ENCODE assay signal across 8 cellular contexts in the genomic region with DNA sequence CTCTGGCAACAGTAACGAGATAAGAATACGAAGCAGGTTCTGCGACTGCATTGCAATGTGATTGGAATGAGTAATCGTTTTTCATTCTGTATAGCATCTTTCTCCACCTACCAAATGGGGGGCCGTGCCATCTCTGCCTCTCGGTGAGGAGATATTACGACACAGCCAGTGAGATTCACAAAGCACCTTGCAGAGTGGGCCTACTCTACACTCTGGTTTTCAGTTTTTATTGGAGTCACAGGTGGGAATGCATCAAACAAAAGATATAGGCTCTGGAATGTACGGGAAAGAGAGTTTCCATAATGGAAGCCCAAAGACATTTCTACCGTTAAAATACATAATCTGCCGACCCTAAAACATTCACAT. TPM values are rescaled to one million over a fixed set of nuclear protein-coding genes. Genes with fewer than 3 reads are reported as not detected.
DNase-seq lines count a peak whose midpoint lies in the region; ATAC-seq and TF ChIP-seq lines count a peak whose summit lies in the region.

No MANE protein-coding gene starts in this region.

- peaks cover 0 to 1% (median 0%) of the 10 kb centered on the region in 9 donors for H3K9me3 Mint-ChIP-seq in naive thymus-derived CD8-positive, alpha-beta T cell

- H3K79me2 ChIP-seq in GM23248 (ENCODE audit: insufficient read depth) = peaks cover 44% of the 10 kb centered on the region

- intact Hi-C loops in dorsolateral prefrontal cortex (cut with DNase I) = loop anchor here (1.0 to 5.0 kb wide), 3 partner anchors 10 to 81 kb away; a partner anchor contains a TSS

- peaks cover 22% of the 10 kb centered on the region; the same call in 1 of the 2 replicates for H3K4me1 ChIP-seq in GM23248 (ENCODE audit: insufficient read depth)

- WGBS in GM23248 (ENCODE audit: low coverage in 1 of 2, low lambda C conversion rate in 2 of 2, missing lambda C conversion rate in 2 of 2), 2 experiments = 22 to 26% methylated on average over 10 of the region's 10 CpGs

- POLR2A ChIA-PET in AG04450 (lab: Yijun Ruan, JAX) = interaction anchor here (1.0 to 3.4 kb wide), 5 partner anchors 9 to 840 kb away, joined by 3 to 38 read pairs (median 4); a partner anchor contains a TSS
- POLR2A ChIA-PET in naive thymus-derived CD8-positive, alpha-beta T cell (lab: Charles Lee) = interaction anchor here (0.6 to 2.6 kb wide), 4 partner anchors 9 to 800 kb away, joined by 3 to 38 read pairs (median 5); a partner anchor contains a TSS

- peaks cover 18 to 27% (median 25%) of the 10 kb centered on the region in 4 donors for H3K4me1 Mint-ChIP-seq in naive thymus-derived CD8-positive, alpha-beta T cell

- peak overlapping the region; percentile 52 for H3K27ac ChIP-seq in AG04450 (ENCODE audit: low read depth, low read length)
- peak overlapping the region; percentile 28 for H3K27ac ChIP-seq in GM23248
- H3K27ac ChIP-seq in dorsolateral prefrontal cortex = peak overlapping the region; percentile 28 to 99 (median 96)

- H2AFZ ChIP-seq in GM23248 = peak overlapping the region; percentile 94

- H3K4me2 ChIP-seq in GM23248 (ENCODE audit: unreplicated experiment) = peak overlapping the region; percentile 82

- CTCF ChIA-PET in AG04450 (lab: Charles Lee) = interaction anchor here (0.6 to 2.3 kb wide), 4 partner anchors 11 to 57 kb away, joined by 3 to 10 read pairs (median 7); no protein-coding TSS in a partner anchor

- H3K9me3 ChIP-seq in AG04450 (ENCODE audit: control insufficient read depth, insufficient read depth, low read length) (no peaks in the 10 kb centered on the region), GM23248 (ENCODE audit: low read depth) (no peaks in the 10 kb centered on the region)

- no peaks in the 10 kb centered on the region for H4K20me1 ChIP-seq in GM23248 (ENCODE audit: insufficient read depth)

- in situ Hi-C loops in GM23248 (cut with MboI) = no loop called here

- no peak for ATAC-seq in naive thymus-derived CD8-positive, alpha-beta T cell
- no peak for ATAC-seq in GM18861 (IDR thresholded peaks at IDR 0.05; ENCODE audit: unreplicated experiment)

- peak overlapping the region; percentile 43; the same call in 1 of the 2 replicates for H3K9ac ChIP-seq in GM23248

- H3K4me3 Mint-ChIP-seq in naive thymus-derived CD8-positive, alpha-beta T cell = peak overlapping the region; percentile 89 to 97 (median 92)

- H3K27me3 ChIP-seq in AG04450 (ENCODE audit: control insufficient read depth, insufficient read depth, low read length) = no peaks in the 10 kb centered on the region
- H3K27me3 ChIP-seq in GM23248 (replicated peaks; ENCODE audit: insufficient read depth) = no peaks in the 10 kb centered on the region
- H3K27me3 ChIP-seq in dorsolateral prefrontal cortex = no peaks in the 10 kb centered on the region

- H3K4me3 ChIP-seq in AG04450 (ENCODE audit: low read depth, low read length) (peak overlapping the region; percentile 50), GM23248 (peak overlapping the region; percentile 83), dorsolateral prefrontal cortex (peak overlapping the region; percentile 62 to 99 (median 90))

- DNase-seq in AG04450 (ENCODE audit: low read depth, low spot score) (no peak), GM23248 (peak; percentile 30), SK-N-DZ (ENCODE audit: low spot score) (peak; percentile 77), dorsolateral prefrontal cortex (peak in 9 of 10 donors; percentile 42 to 78 (median 55)), NCI-H1105 treated with DMSO at 0.1 percent for 48 hours (lab: John Stamatoyannopoulos, UW) (no peak), pons (ENCODE audit: low spot score) (no peak)
- DNase-seq in naive thymus-derived CD8-positive, alpha-beta T cell = no peak

- no peak for TF ChIP-seq CTCF in AG04450 (IDR thresholded peaks at IDR 0.05; ENCODE audit: low read depth, low read length)
- TF ChIP-seq CTCF in dorsolateral prefrontal cortex (IDR thresholded peaks at IDR 0.05 in 54 of 56, conservative IDR thresholded peaks at IDR 0.05 in 2 of 56; ENCODE audit: low read depth in 1 of 56, partially characterized antibody in 56 of 56) = no peak

- H3K27me3 Mint-ChIP-seq in naive thymus-derived CD8-positive, alpha-beta T cell = no peaks in the 10 kb centered on the region

- peaks cover 21% of the 10 kb centered on the region for H3F3A ChIP-seq in GM23248 (ENCODE audit: insufficient read depth)

- H3K36me3 ChIP-seq in GM23248 (ENCODE audit: low read depth) = no peaks in the 10 kb centered on the region

- H3K9me2 ChIP-seq in GM23248 (ENCODE audit: insufficient read depth) = no peaks in the 10 kb centered on the region

- no peaks in the 10 kb centered on the region for H3K36me3 Mint-ChIP-seq in naive thymus-derived CD8-positive, alpha-beta T cell

- H3K27ac Mint-ChIP-seq in naive thymus-derived CD8-positive, alpha-beta T cell = peak overlapping the region; percentile 59 to 96 (median 88)

RNA-seq across cellular contexts. Expression of a gene that starts 0.5 kb away (rescaled TPM):
- polyA plus RNA-seq in AG04450 (2011; rRNA removed) = 161 and 213 TPM in 2 replicates
- 109 and 147 TPM in 2 replicates for polyA minus RNA-seq in AG04450 (2011; rRNA and poly(A)+ RNA removed)
- total RNA-seq in GM23248 (2014; rRNA removed; shearing (Covaris generic)) = 66.9 and 113 TPM in 2 replicates
- polyA plus RNA-seq in GM23248 (2016; fragmentation: Nextera tagmentation; extraction: Ambion mirVana) = 123 and 127 TPM in 2 replicates
- 133 and 135 TPM in 2 replicates for polyA plus RNA-seq in SK-N-DZ (2014; cell fraction: cytosol; rRNA removed)
- 56.7 and 67.1 TPM in 2 replicates for polyA plus RNA-seq in SK-N-DZ (2014; cell fraction: nucleus; rRNA removed)
- 1,000 to 10,000 TPM in 4 of 120 experiments, 100 to 1,000 TPM in 116; 243 to 1,054 (median 793) TPM for total RNA-seq in dorsolateral prefrontal cortex
- total RNA-seq in naive thymus-derived CD8-positive, alpha-beta T cell = 10 to 100 TPM; 39.0 to 41.7 TPM
- polyA plus RNA-seq in naive thymus-derived CD8-positive, alpha-beta T cell = 10 to 100 TPM; 28.0 to 43.1 (median 35.9) TPM

RNA-seq across cellular contexts. Expression of a gene that starts 9.6 kb away (rescaled TPM):
- 41.1 and 52.3 TPM in 2 replicates for polyA plus RNA-seq in AG04450 (2011; rRNA removed)
- polyA minus RNA-seq in AG04450 (2011; rRNA and poly(A)+ RNA removed) = 53.8 and 75.2 TPM in 2 replicates
- total RNA-seq in GM23248 (2014; rRNA removed; shearing (Covaris generic)) = 199 and 210 TPM in 2 replicates
- 79.5 and 79.9 TPM in 2 replicates for polyA plus RNA-seq in GM23248 (2016; fragmentation: Nextera tagmentation; extraction: Ambion mirVana)
- polyA plus RNA-seq in SK-N-DZ (2014; cell fraction: cytosol; rRNA removed) = 3.4 and 5.2 TPM in 2 replicates
- 1.2 and 2.1 TPM in 2 replicates for polyA plus RNA-seq in SK-N-DZ (2014; cell fraction: nucleus; rRNA removed)
- total RNA-seq in dorsolateral prefrontal cortex = 10 to 100 TPM; 15.2 to 40.3 (median 25.4) TPM
- total RNA-seq in naive thymus-derived CD8-positive, alpha-beta T cell = 10 to 100 TPM; 36.2 to 37.5 TPM
- polyA plus RNA-seq in naive thymus-derived CD8-positive, alpha-beta T cell = 10 to 100 TPM; 17.1 to 27.0 (median 19.4) TPM

Comparison
In these comparisons a context has a peak if more than half of its experiments do, and no peak if none do; other contexts are left out.
1. DNase-seq: peak in GM23248 (single experiment), SK-N-DZ (single experiment) and dorsolateral prefrontal cortex (9 of 10); none in AG04450 (single experiment), naive thymus-derived CD8-positive, alpha-beta T cell (0 of 10), NCI-H1105 treated with DMSO at 0.1 percent for 48 hours (single experiment) and pons (single experiment).
2. H3K27ac ChIP-seq: peak in every context shown above with its lines; median percentile 96 in dorsolateral prefrontal cortex; 52 in AG04450; 28 in GM23248.
3. Peak in every context shown above with its lines, with median percentiles within 50 percentile points of each other: H3K4me3 ChIP-seq.